10 cellular contexts compared by ENCODE assay signal in genomic region chr12:71439362-71439612, GRCh38. TPM values are rescaled to one million over a fixed set of nuclear protein-coding genes. Genes with fewer than 3 reads are reported as not detected.
DNase-seq lines count a peak whose midpoint lies in the region; ATAC-seq, FAIRE-seq and TF ChIP-seq lines count a peak whose summit lies in the region.
"Had no signal": no experiment of that assay in that cellular context is flagged by ENCODE, and none has a peak within 500 bp of the region (broad histone marks: within the 10 kb centered on the region; RNA-seq: fewer than 3 reads in every experiment).

No MANE protein-coding gene starts in this region.

- H3K4me3 ChIP-seq in astrocyte of the spinal cord (ENCODE audit: low read depth, low read length) (peak overlapping the region; percentile 25), lower lobe of right lung (peak overlapping the region; percentile 54), thymus (ENCODE audit: low read length) (peak overlapping the region; percentile 41)

- peaks cover 2% of the 10 kb centered on the region for H3K36me3 Mint-ChIP-seq in activated CD4-positive, alpha-beta T cell treated with anti-CD3 and anti-CD28 coated beads, Interleukin-2, amount 10 ng/mL, durations not matched to agents 24 days and 14 days (ENCODE audit: low read depth)

- no peaks in the 10 kb centered on the region for H3K9me3 ChIP-seq in lower lobe of right lung
- peaks cover 3% of the 10 kb centered on the region for H3K9me3 ChIP-seq in thymus (ENCODE audit: control insufficient read depth)

- H3K36me3 ChIP-seq in lower lobe of right lung (no peaks in the 10 kb centered on the region), thymus (ENCODE audit: control insufficient read depth, insufficient read depth) (no peaks in the 10 kb centered on the region)

- H3K4me3 Mint-ChIP-seq in activated CD4-positive, alpha-beta T cell treated with anti-CD3 and anti-CD28 coated beads, Interleukin-2, amount 10 ng/mL, durations not matched to agents 24 days and 14 days, result peak overlapping the region; percentile 72

- H3K4me1 ChIP-seq in lower lobe of right lung (peaks cover 25% of the 10 kb centered on the region), thymus (ENCODE audit: control insufficient read depth, insufficient read depth, low read length) (no peaks in the 10 kb centered on the region)

- intact Hi-C loops in activated CD4-positive, alpha-beta T cell treated with anti-CD3 and anti-CD28 coated beads, Interleukin-2, amount 10 ng/mL, durations not matched to agents 24 days and 14 days (cut with micrococcal nuclease), result no loop called here
- intact Hi-C loops in lower lobe of right lung (cut with DNase I), result no loop called here

- 1% methylated on average over 17 of the region's 17 CpGs for WGBS in thymus

- H3K27me3 Mint-ChIP-seq in activated CD4-positive, alpha-beta T cell treated with anti-CD3 and anti-CD28 coated beads, Interleukin-2, amount 10 ng/mL, durations not matched to agents 24 days and 14 days, result peaks cover 62% of the 10 kb centered on the region

- peaks cover 15% of the 10 kb centered on the region for H3K4me1 Mint-ChIP-seq in activated CD4-positive, alpha-beta T cell treated with anti-CD3 and anti-CD28 coated beads, Interleukin-2, amount 10 ng/mL, durations not matched to agents 24 days and 14 days

- peaks cover 49% of the 10 kb centered on the region for H3K27me3 ChIP-seq in lower lobe of right lung (ENCODE audit: low read depth)
- peaks cover 33% of the 10 kb centered on the region for H3K27me3 ChIP-seq in thymus (ENCODE audit: control insufficient read depth, insufficient read depth)

- no peak for TF ChIP-seq POLR2A in GM12891 (IDR thresholded peaks at IDR 0.05; ENCODE audit: low read depth, low read length)

- in situ Hi-C loops in astrocyte of the spinal cord (cut with HindIII; ENCODE audit: low sequenced_read_pairs), result no loop called here

- TF ChIP-seq CTCF in astrocyte of the spinal cord (IDR thresholded peaks at IDR 0.05; ENCODE audit: low read depth, low read length) (no peak), lower lobe of right lung (IDR thresholded peaks at IDR 0.05) (no peak), omental fat pad (IDR thresholded peaks at IDR 0.05) (no peak)

- no peak overlapping the region for H3K27ac ChIP-seq in lower lobe of right lung
- H3K27ac ChIP-seq in thymus (ENCODE audit: low read depth), result no peak overlapping the region

- no peak overlapping the region for H3K27ac Mint-ChIP-seq in activated CD4-positive, alpha-beta T cell treated with anti-CD3 and anti-CD28 coated beads, Interleukin-2, amount 10 ng/mL, durations not matched to agents 24 days and 14 days

- H3K9me3 Mint-ChIP-seq in activated CD4-positive, alpha-beta T cell treated with anti-CD3 and anti-CD28 coated beads, Interleukin-2, amount 10 ng/mL, durations not matched to agents 24 days and 14 days, result peaks cover 17% of the 10 kb centered on the region

- no peak for ATAC-seq in lower lobe of right lung
- no peak for ATAC-seq in omental fat pad (ENCODE audit: low FRiP score)

- no peak for DNase-seq in activated CD4-positive, alpha-beta T cell treated with anti-CD3 and anti-CD28 coated beads, Interleukin-2, amount 10 ng/mL, durations not matched to agents 24 days and 14 days
- no peak for DNase-seq in activated CD4-positive, alpha-beta T cell treated with anti-CD3 and anti-CD28 coated beads for 4 hours
- DNase-seq in astrocyte of the spinal cord (ENCODE audit: low read depth, low spot score) (no peak), lower lobe of right lung (no peak), GM12891 (ENCODE audit: insufficient read length, low spot score) (no peak), omental fat pad (ENCODE audit: low spot score) (no peak), putamen (ENCODE audit: low spot score) (no peak)
- DNase-seq: AML-193, NCI-H226 had no signal

- no peak for FAIRE-seq in GM12891 (lab: Jason Lieb, UNC)

TF ChIP-seq in GM12891, 5 proteins besides CTCF, POLR2A, EP300 and RAD21:
- no peak for TF ChIP-seq POLR2AphosphoS5 (IDR thresholded peaks at IDR 0.05; ENCODE audit: low read depth, low read length)
- no peak for TF ChIP-seq PAX5 (IDR thresholded peaks at IDR 0.05; ENCODE audit: insufficient read depth, low read length, severe bottlenecking)
- TF ChIP-seq SPI1 (IDR thresholded peaks at IDR 0.05; ENCODE audit: low read depth, low read length), result no peak
- no peak for TF ChIP-seq POU2F2 (IDR thresholded peaks at IDR 0.05; ENCODE audit: low read depth, low read length)
- TF ChIP-seq TAF1 (IDR thresholded peaks at IDR 0.05; ENCODE audit: low read depth, low read length), result no peak

RNA-seq across cellular contexts. Expression of gene LGR5, which starts 0.3 kb away (rescaled TPM):
- not detected in 2 replicates for total RNA-seq in activated CD4-positive, alpha-beta T cell treated with anti-CD3 and anti-CD28 coated beads, Interleukin-2, amount 10 ng/mL, durations not matched to agents 24 days and 14 days
- total RNA-seq in lower lobe of right lung (1.2 TPM), omental fat pad (1 to 10 TPM in 1 of 4 donors, under 1 TPM in 1, not detected in 2; 0.19 to 2.4 TPM)
- polyA plus RNA-seq in thymus, result 0.27 TPM
- 0.01 TPM for polyA plus RNA-seq in GM12891 (2012; ENCODE audit: low read depth, missing spikeins)
